In genomic region chr20:34990231-34990630, GRCh38 we compare ENCODE assay signal across 18 cellular contexts. TPM values are rescaled to one million over a fixed set of nuclear protein-coding genes. Genes with fewer than 3 reads are reported as not detected.
DNase-seq lines count a peak whose midpoint lies in the region; ATAC-seq, FAIRE-seq and TF ChIP-seq lines count a peak whose summit lies in the region.
"Had no signal": no experiment of that assay in that cellular context is flagged by ENCODE, and none has a peak within 500 bp of the region (broad histone marks: within the 10 kb centered on the region; RNA-seq: fewer than 3 reads in every experiment).

No MANE protein-coding gene starts in this region.

- in situ Hi-C loops in K562 (cut with MboI) = no loop called here

- ATAC-seq in left ventricle myocardium superior = no peak
- ATAC-seq in heart right ventricle = no peak
- no peak for ATAC-seq in K562
- ATAC-seq in HG02884 (IDR thresholded peaks at IDR 0.05; ENCODE audit: unreplicated experiment) = no peak
- ATAC-seq: CD8-positive, alpha-beta T cell; GM23338; HCT116 had no signal

- H3K79me2 ChIP-seq in K562 (ENCODE audit: control insufficient read depth, insufficient read depth, low read length) = no peaks in the 10 kb centered on the region

- no peak for TF ChIP-seq EP300 in K562 (IDR thresholded peaks at IDR 0.05; ENCODE audit: low read length)

- peaks cover 0 to 83% (median 27%) of the 10 kb centered on the region in 9 donors for H3K4me1 ChIP-seq in heart right ventricle
- peaks cover 0 to 32% of the 10 kb centered on the region in 2 experiments; a peak in 3 of 5 replicates for H3K4me1 ChIP-seq in K562 (replicated peaks in 1 of 2; ENCODE audit: control insufficient read depth in 2 of 2, insufficient read depth in 2 of 2, low read length in 2 of 2)
- H3K4me1 ChIP-seq in neuronal stem cell (ENCODE audit: control insufficient read depth in 2 of 2, insufficient read depth in 1 of 2, low read depth in 1 of 2, low read length in 2 of 2) = peaks cover 0 to 5% of the 10 kb centered on the region in 2 donors
- H3K4me1 ChIP-seq: BLaER1 treated with 17β-estradiol and CSF1 and Interleukin-3, amounts not matched to agents 10 nM and 100 nM had no signal

- no peak overlapping the region for H2BK12ac ChIP-seq in neuronal stem cell (ENCODE audit: low read length)

- H3K27ac ChIP-seq in heart right ventricle (peak overlapping the region in 1 of 10 donors; percentile 44), K562 (ENCODE audit: extremely low read depth, low read depth, low read length) (no peak overlapping the region), neuronal stem cell (replicated peaks; ENCODE audit: low read length) (no peak overlapping the region)
- H3K27ac ChIP-seq: BLaER1 treated with 17β-estradiol and CSF1 and Interleukin-3, amounts not matched to agents 10 nM and 100 nM had no signal

- peak overlapping the region; percentile 67 for H3K23ac ChIP-seq in neuronal stem cell (ENCODE audit: low read depth, low read length, poor library complexity)

- H2BK120ac ChIP-seq in neuronal stem cell (ENCODE audit: low read depth, low read length) = no peak overlapping the region

- H3K27me3 ChIP-seq in heart right ventricle = no peaks in the 10 kb centered on the region
- no peaks in the 10 kb centered on the region for H3K27me3 ChIP-seq in K562 (ENCODE audit: control insufficient read depth in 2 of 2, insufficient read depth in 2 of 2, low read length in 2 of 2)
- H3K27me3 ChIP-seq in neuronal stem cell (ENCODE audit: control insufficient read depth in 3 of 3, insufficient read depth in 3 of 3, low read depth in 1 of 3, low read length in 3 of 3) = no peaks in the 10 kb centered on the region
- H3K27me3 ChIP-seq: BLaER1 treated with 17β-estradiol and CSF1 and Interleukin-3, amounts not matched to agents 10 nM and 100 nM had no signal

- H3K14ac ChIP-seq in neuronal stem cell (ENCODE audit: low read length) = no peak overlapping the region

- H3K79me1 ChIP-seq in neuronal stem cell (ENCODE audit: low read depth, low read length) = peaks cover 2% of the 10 kb centered on the region

- no peaks in the 10 kb centered on the region for H3K9me1 ChIP-seq in K562 (ENCODE audit: control insufficient read depth, insufficient read depth, low read length)

- no peak for TF ChIP-seq POLR2A in K562 (conservative IDR thresholded peaks at IDR 0.05)

- peak overlapping the region; percentile 1 for H4K91ac ChIP-seq in neuronal stem cell (ENCODE audit: low read depth, low read length, poor library complexity)

- H4K8ac ChIP-seq in neuronal stem cell (ENCODE audit: low read depth, low read length) = no peak overlapping the region

- H3K9me3 ChIP-seq in heart right ventricle = no peaks in the 10 kb centered on the region
- no peaks in the 10 kb centered on the region for H3K9me3 ChIP-seq in K562 (replicated peaks; ENCODE audit: control insufficient read depth, insufficient read depth, low read depth, low read length)
- H3K9me3 ChIP-seq in neuronal stem cell (replicated peaks in 1 of 2; ENCODE audit: control insufficient read depth in 2 of 2, insufficient read depth in 1 of 2, low read depth in 1 of 2, low read length in 2 of 2) = peaks cover 0 to 5% of the 10 kb centered on the region in 2 donors
- H3K9me3 ChIP-seq: BLaER1 treated with 17β-estradiol and CSF1 and Interleukin-3, amounts not matched to agents 10 nM and 100 nM had no signal

- DNase-seq in left ventricle myocardium superior = peak; percentile 28
- DNase-seq in heart right ventricle = no peak
- no peak for DNase-seq in K562 (ENCODE audit: extremely low read depth in 1 of 4, low spot score in 3 of 4)
- DNase-seq in neuronal stem cell (ENCODE audit: low spot score) = no peak
- DNase-seq in NCI-H146 (lab: John Stamatoyannopoulos, UW) = no peak
- no peak for DNase-seq in kidney glomerular epithelial cell (lab: John Stamatoyannopoulos, UW)
- DNase-seq: Calu3; CD8-positive, alpha-beta T cell; DMS79 treated with DMSO at 0.1 percent for 48 hours; GF-D8; HFFc6 had no signal

- peaks cover 0 to 82% (median 35%) of the 10 kb centered on the region in 9 donors for H3K36me3 ChIP-seq in heart right ventricle
- peaks cover 8% of the 10 kb centered on the region; the same call in 2 of the 3 replicates for H3K36me3 ChIP-seq in K562 (ENCODE audit: control insufficient read depth, insufficient read depth, low read length)
- peaks cover 18 to 23% of the 10 kb centered on the region in 2 donors for H3K36me3 ChIP-seq in neuronal stem cell (replicated peaks in 1 of 2; ENCODE audit: control insufficient read depth in 2 of 2, insufficient read depth in 2 of 2, low read length in 2 of 2)

- H2AFZ ChIP-seq in K562 (ENCODE audit: low read depth, low read length) = no peak overlapping the region
- H2AFZ ChIP-seq in neuronal stem cell (ENCODE audit: low read length) = no peak overlapping the region
- H2AFZ ChIP-seq: GM23338 had no signal

- no peak overlapping the region for H2BK5ac ChIP-seq in neuronal stem cell (ENCODE audit: low read length)

- 63 to 75% methylated on average over 11 of the region's 11 CpGs for WGBS in heart right ventricle, 2 donors
- 72% methylated on average over 10 of the region's 11 CpGs for WGBS in K562 (ENCODE audit: insufficient coverage, low coverage, missing lambda C conversion rate)
- no CpG with 5 or more reads among the region's 11 CpGs for WGBS in neuronal stem cell (ENCODE audit: extremely low coverage in 2 of 2, insufficient read length in 2 of 2, insufficient replicate concordance in 1 of 2), 2 donors

- H3K4me2 ChIP-seq in K562 (ENCODE audit: insufficient read depth, low read length) = no peak overlapping the region
- H3K4me2 ChIP-seq in neuronal stem cell (ENCODE audit: insufficient read depth, low read length, poor library complexity, severe bottlenecking) = no peak overlapping the region
- H3K4me2 ChIP-seq: BLaER1 treated with 17β-estradiol and CSF1 and Interleukin-3, amounts not matched to agents 10 nM and 100 nM; GM23338 had no signal

- no peak for TF ChIP-seq RAD21 in K562 (CRISPR knock-in tag; conservative IDR thresholded peaks at IDR 0.05 in 1 of 2, IDR thresholded peaks at IDR 0.05 in 1 of 2)

- TF ChIP-seq CTCF in heart right ventricle (IDR thresholded peaks at IDR 0.05) (no peak), K562 (IDR thresholded peaks at IDR 0.05 in 2 of 3, conservative IDR thresholded peaks at IDR 0.05 in 1 of 3; ENCODE audit: insufficient read depth in 2 of 3, low read depth in 1 of 3, low read length in 3 of 3) (no peak)

- CTCF ChIA-PET in K562 (lab: Yijun Ruan, JAX; ENCODE audit: low intra/inter-chr PET ratio) = no interaction called here

- POLR2A ChIA-PET in K562 (lab: Yijun Ruan, JAX) = interaction anchor here (3.6 kb wide), 1 partner anchor 10 kb away, joined by 17 read pairs; no protein-coding TSS in a partner anchor

- FAIRE-seq in K562 (lab: Jason Lieb, UNC) = no peak
- FAIRE-seq: H54, HTR-8/SVneo had no signal

- intact Hi-C loops in left ventricle myocardium superior (cut with micrococcal nuclease) (no loop called here), heart right ventricle (cut with DNase I) (no loop called here), K562 (cut with micrococcal nuclease) (no loop called here)

- H3K9ac ChIP-seq in K562 (ENCODE audit: insufficient read depth in 1 of 2, low read depth in 2 of 2, low read length in 2 of 2) (0 out of 4 replicates have a peak overlapping the region, but pooled peaks of 1 of the 2 experiments have one; percentile 26), neuronal stem cell (ENCODE audit: low read depth, low read length, poor library complexity) (no peak overlapping the region)
- H3K9ac ChIP-seq: BLaER1 treated with 17β-estradiol and CSF1 and Interleukin-3, amounts not matched to agents 10 nM and 100 nM had no signal

- H3K4ac ChIP-seq in neuronal stem cell (ENCODE audit: low read length) = no peak overlapping the region

- peaks cover 4% of the 10 kb centered on the region; the same call in 1 of the 2 replicates for H4K20me1 ChIP-seq in K562 (replicated peaks; ENCODE audit: control insufficient read depth, insufficient read depth, low read length)

- BruUV-seq in K562 (replicated peaks; lab: Mats Ljungman, UMichigan) = no TSS peak

- peak overlapping the region; percentile 44 for H3K18ac ChIP-seq in neuronal stem cell (ENCODE audit: low read length)

- H3K4me3 ChIP-seq in heart right ventricle (no peak overlapping the region), K562 (no peak overlapping the region), neuronal stem cell (ENCODE audit: low read length in 2 of 2) (no peak overlapping the region)
- H3K4me3 ChIP-seq: BLaER1 treated with 17β-estradiol and CSF1 and Interleukin-3, amounts not matched to agents 10 nM and 100 nM; GM23338 had no signal

- peak overlapping the region; percentile 71 for H2AK5ac ChIP-seq in neuronal stem cell (ENCODE audit: low read depth, low read length)

- peak overlapping the region; percentile 1 for H2BK15ac ChIP-seq in neuronal stem cell (ENCODE audit: low read length)

RNA-seq across cellular contexts. Expression of gene MYH7B, which starts 34.6 kb away (rescaled TPM):
- 297 TPM for total RNA-seq in left ventricle myocardium superior
- total RNA-seq in heart right ventricle = 100 to 1,000 TPM; 117 to 318 (median 182) TPM
- 100 to 1,000 TPM in 1 of 2 donors, 10 to 100 TPM in 1; 22.1 to 962 TPM for polyA plus RNA-seq in heart right ventricle
- 2.0 and 2.6 TPM in 2 replicates for total RNA-seq in K562 (2011; cell fraction: chromatin; rRNA removed; ENCODE audit: low replicate concordance)
- total RNA-seq in K562 (2011; cell fraction: nucleolus; rRNA removed) = 1.2 TPM in 2 replicates
- total RNA-seq in K562 (2011; cell fraction: nucleoplasm; rRNA removed) = 1.3 and 1.8 TPM in 2 replicates
- total RNA-seq in K562 (2014; rRNA removed) = 0.14 TPM in 1 of 2 replicates, not detected in the other
- total RNA-seq in K562 (2014; rRNA removed; fragmentation: Illumina TruSeq; extraction: Trizol) = not detected in 2 replicates
- total RNA-seq in K562 (2015; rRNA removed; fragmentation: Illumina TruSeq; extraction: Trizol) = 0.11 TPM in 1 of 2 replicates, not detected in the other
- 0.11 and 0.13 TPM in 2 replicates for total RNA-seq in K562 (2021)
- polyA plus RNA-seq in K562 (2011; rRNA removed) = 0.22 and 0.37 TPM in 2 replicates
- 0.22 and 0.32 TPM in 2 replicates for polyA plus RNA-seq in K562 (2011; cell fraction: cytosol; rRNA removed)
- 0.80 and 1.3 TPM in 2 replicates for polyA plus RNA-seq in K562 (2011; cell fraction: nucleus; rRNA removed)
- 0.27 and 0.65 TPM in 2 replicates for polyA plus RNA-seq in K562 (2012)
- 0.06 and 0.07 TPM in 2 replicates for polyA plus RNA-seq in K562 (2014; fragmentation: Illumina TruSeq; extraction: Trizol)
- polyA plus RNA-seq in K562 (2014; fragmentation: Nextera tagmentation; extraction: Ambion mirVana) = not detected
- 0.09 and 0.34 TPM in 2 replicates for polyA plus RNA-seq in K562 (2014; rRNA removed)
- polyA minus RNA-seq in K562 (2011; rRNA and poly(A)+ RNA removed) = not detected in 2 replicates
- polyA minus RNA-seq in K562 (2011; cell fraction: cytosol; rRNA and poly(A)+ RNA removed) = not detected in 2 replicates
- polyA minus RNA-seq in K562 (2011; cell fraction: nucleus; rRNA and poly(A)+ RNA removed) = 0.56 and 0.67 TPM in 2 replicates
- polyA plus RNA-seq in neuronal stem cell (2013, experiment 1 of 2) = 0.35 TPM
- 0.42 TPM for polyA plus RNA-seq in neuronal stem cell (2013, experiment 2 of 2)
- total RNA-seq: A172 had no signal

RNA-seq across cellular contexts. Expression of gene GSS, which starts 34.6 kb away (rescaled TPM):
- 18.6 TPM for total RNA-seq in left ventricle myocardium superior
- total RNA-seq in heart right ventricle = 10 to 100 TPM; 20.0 to 33.2 (median 24.7) TPM
- polyA plus RNA-seq in heart right ventricle = 10 to 100 TPM; 30.6 to 60.4 TPM
- 117 and 229 TPM in 2 replicates for total RNA-seq in K562 (2011; cell fraction: chromatin; rRNA removed; ENCODE audit: low replicate concordance)
- total RNA-seq in K562 (2011; cell fraction: nucleolus; rRNA removed) = 129 and 153 TPM in 2 replicates
- total RNA-seq in K562 (2011; cell fraction: nucleoplasm; rRNA removed) = 124 and 131 TPM in 2 replicates
- 89.4 and 96.2 TPM in 2 replicates for total RNA-seq in K562 (2014; rRNA removed)
- 67.1 and 71.3 TPM in 2 replicates for total RNA-seq in K562 (2014; rRNA removed; fragmentation: Illumina TruSeq; extraction: Trizol)
- total RNA-seq in K562 (2015; rRNA removed; fragmentation: Illumina TruSeq; extraction: Trizol) = 70.3 and 75.8 TPM in 2 replicates
- 85.7 and 93.2 TPM in 2 replicates for total RNA-seq in K562 (2021)
- polyA plus RNA-seq in K562 (2011; rRNA removed) = 165 and 169 TPM in 2 replicates
- 144 and 148 TPM in 2 replicates for polyA plus RNA-seq in K562 (2011; cell fraction: cytosol; rRNA removed)
- polyA plus RNA-seq in K562 (2011; cell fraction: nucleus; rRNA removed) = 503 and 533 TPM in 2 replicates
- 78.3 and 89.2 TPM in 2 replicates for polyA plus RNA-seq in K562 (2012)
- 102 and 107 TPM in 2 replicates for polyA plus RNA-seq in K562 (2014; fragmentation: Illumina TruSeq; extraction: Trizol)
- polyA plus RNA-seq in K562 (2014; fragmentation: Nextera tagmentation; extraction: Ambion mirVana) = 10 to 100 TPM; 18.4 to 40.4 TPM
- 114 and 130 TPM in 2 replicates for polyA plus RNA-seq in K562 (2014; rRNA removed)
- 71.0 and 82.8 TPM in 2 replicates for polyA minus RNA-seq in K562 (2011; rRNA and poly(A)+ RNA removed)
- polyA minus RNA-seq in K562 (2011; cell fraction: cytosol; rRNA and poly(A)+ RNA removed) = 36.4 and 44.4 TPM in 2 replicates
- polyA minus RNA-seq in K562 (2011; cell fraction: nucleus; rRNA and poly(A)+ RNA removed) = 69.3 and 97.7 TPM in 2 replicates
- polyA plus RNA-seq in neuronal stem cell (2013, experiment 1 of 2) = 37.0 TPM
- polyA plus RNA-seq in neuronal stem cell (2013, experiment 2 of 2) = 37.4 TPM

Comparison
In these comparisons a context has a peak if more than half of its experiments do, and no peak if none do; other contexts are left out.
1. RNA of gene MYH7B, which starts 34.6 kb away (total RNA-seq): 297 TPM in left ventricle myocardium superior (single experiment) and 117 to 318 TPM in heart right ventricle; 0.11 to 2.6 TPM in K562; every median in the first group is over 10 times any median in the second.